11 cellular contexts compared by ENCODE assay signal in genomic region chr11:57274904-57275498, GRCh38. TPM values are rescaled to one million over a fixed set of nuclear protein-coding genes. Genes with fewer than 3 reads are reported as not detected.
"Had no signal": no experiment of that assay in that cellular context is flagged by ENCODE, and none has a peak within 500 bp of the region (broad histone marks: within the 10 kb centered on the region; RNA-seq: fewer than 3 reads in every experiment).

No MANE protein-coding gene starts in this region.

- H3K27ac Mint-ChIP-seq: activated CD4-positive, alpha-beta memory T cell treated with anti-CD3 and anti-CD28 coated beads for 36 hours; activated T-cell treated with anti-CD3 and anti-CD28 coated beads, Interleukin-2, amount 50 U/mL, for 72 hours; memory B cell; nephron had no signal

- H3K4me3 ChIP-seq: cardiac muscle cell, colonic mucosa, tibial nerve had no signal

- H3K4me3 Mint-ChIP-seq: activated CD4-positive, alpha-beta memory T cell treated with anti-CD3 and anti-CD28 coated beads for 36 hours; activated T-cell treated with anti-CD3 and anti-CD28 coated beads, Interleukin-2, amount 50 U/mL, for 72 hours; memory B cell; nephron had no signal

- DNase-seq: activated CD4-positive, alpha-beta memory T cell treated with anti-CD3 and anti-CD28 coated beads for 36 hours; activated CD4-positive, CD25-positive, alpha-beta regulatory T cell treated with anti-CD3 and anti-CD28 coated beads, Interleukin-2, amount 50 U/mL, for 72 hours; activated T-cell treated with anti-CD3 and anti-CD28 coated beads, Interleukin-2, amount 50 U/mL, for 72 hours; aorta; colonic mucosa; effector CD4-positive, alpha-beta T cell had no signal

- H3K27me3 ChIP-seq: cardiac muscle cell, colonic mucosa, tibial nerve had no signal

- H3K27ac ChIP-seq: cardiac muscle cell, colonic mucosa had no signal

- ATAC-seq: activated T-cell treated with anti-CD3 and anti-CD28 coated beads, Interleukin-2, amount 50 U/mL, for 72 hours had no signal

- H3K36me3 ChIP-seq: cardiac muscle cell, colonic mucosa, tibial nerve had no signal

- H3K9me3 ChIP-seq: colonic mucosa had no signal

- H3K36me3 Mint-ChIP-seq: activated CD4-positive, alpha-beta memory T cell treated with anti-CD3 and anti-CD28 coated beads for 36 hours had no signal

RNA-seq across cellular contexts. Expression of gene APLNR, which starts 38.0 kb away (rescaled TPM):
- total RNA-seq: activated CD4-positive, alpha-beta memory T cell treated with anti-CD3 and anti-CD28 coated beads for 36 hours; activated T-cell treated with anti-CD3 and anti-CD28 coated beads, Interleukin-2, amount 50 U/mL, for 72 hours; T-helper 2 cell treated with Interferon-gamma antibody and Interleukin-4, amounts not matched to agents 100 ng/mL and 5 ng/mL, for 36 hours had no signal
